ENCODE assay signal across 18 cellular contexts in genomic region chr1:3365519-3366158, GRCh38.
DNase-seq lines count a peak whose midpoint lies in the region; ATAC-seq, FAIRE-seq and TF ChIP-seq lines count a peak whose summit lies in the region.
"Had no signal": no experiment of that assay in that cellular context is flagged by ENCODE, and none has a peak within 500 bp of the region (broad histone marks: within the 10 kb centered on the region; RNA-seq: fewer than 3 reads in every experiment).

No MANE protein-coding gene starts in this region.

- no peak for FAIRE-seq in GM12878 (lab: Jason Lieb, UNC)
- FAIRE-seq: islet of Langerhans had no signal

- no peaks in the 10 kb centered on the region for H3K36me3 ChIP-seq in GM12878 (ENCODE audit: control insufficient read depth in 2 of 2, insufficient read depth in 2 of 2, low read length in 1 of 2)
- no peaks in the 10 kb centered on the region for H3K36me3 ChIP-seq in lower lobe of right lung

- no peak for TF ChIP-seq EP300 in GM12878 (IDR thresholded peaks at IDR 0.05; ENCODE audit: borderline replicate concordance in 1 of 2, control insufficient read depth in 1 of 2, low read depth in 2 of 2, low read length in 2 of 2)

- ATAC-seq in GM12878 (no peak), lower lobe of right lung (no peak), GM21825 (IDR thresholded peaks at IDR 0.05; ENCODE audit: unreplicated experiment) (no peak)
- ATAC-seq: activated CD4-positive, CD25-positive, alpha-beta regulatory T cell treated with anti-CD3 and anti-CD28 coated beads, Interleukin-2, amount 50 U/mL, for 24 hours had no signal

- H3K27me3 ChIP-seq in GM12878 (replicated peaks in 1 of 2; ENCODE audit: control insufficient read depth in 2 of 2, insufficient read depth in 2 of 2, low read length in 1 of 2) (no peaks in the 10 kb centered on the region; a peak in 1 of 4 replicates), lower lobe of right lung (ENCODE audit: low read depth) (peaks cover 15% of the 10 kb centered on the region)

- no peaks in the 10 kb centered on the region for H3K79me2 ChIP-seq in GM12878 (ENCODE audit: control insufficient read depth, insufficient read depth, low read length)

- H3K9me3 ChIP-seq in GM12878 (replicated peaks; ENCODE audit: control insufficient read depth, insufficient read depth, low read length) (no peaks in the 10 kb centered on the region), lower lobe of right lung (no peaks in the 10 kb centered on the region)

- TF ChIP-seq CTCF in GM12878 (IDR thresholded peaks at IDR 0.05 in 2 of 3, conservative IDR thresholded peaks at IDR 0.05 in 1 of 3; ENCODE audit: control insufficient read depth in 2 of 3, extremely low read depth in 1 of 3, insufficient read depth in 1 of 3, low read depth in 3 of 3, low read length in 3 of 3), result no peak
- TF ChIP-seq CTCF in lower lobe of right lung (IDR thresholded peaks at IDR 0.05), result no peak

- H3K4me1 ChIP-seq in GM12878 (ENCODE audit: control insufficient read depth, insufficient read depth, low read length) (no peaks in the 10 kb centered on the region), lower lobe of right lung (no peaks in the 10 kb centered on the region)

- WGBS in GM12878 (ENCODE audit: insufficient coverage, insufficient replicate concordance, low lambda C conversion rate, missing lambda C conversion rate), result 52% methylated on average over 25 of the region's 25 CpGs

- in situ Hi-C loops in GM12878 (cut with MboI), result no loop called here

- H3K27ac ChIP-seq in GM12878 (ENCODE audit: control insufficient read depth, insufficient read depth), result no peak overlapping the region
- H3K27ac ChIP-seq in lower lobe of right lung, result peak overlapping the region; percentile 62
- peak overlapping the region; percentile 38 for H3K27ac ChIP-seq in temporal lobe (ENCODE audit: low read depth, low read length)

- TF ChIP-seq POLR2A in GM12878 (IDR thresholded peaks at IDR 0.05; ENCODE audit: low read depth, low read length), result no peak

- BruUV-seq in GM12878 (replicated peaks; lab: Mats Ljungman, UMichigan), result no TSS peak

- RAD21 ChIA-PET in GM12878 (lab: Charles Lee; ENCODE audit: unreplicated experiment), result no interaction called here

- DNase-seq in HEK293T (ENCODE audit: extremely low spot score) (no peak), GM12878 (ENCODE audit: low read depth, low spot score) (no peak), lower lobe of right lung (no peak), cerebellar nuclear complex (lab: John Stamatoyannopoulos, UW) (no peak), HuH-7.5 (ENCODE audit: low spot score) (no peak)
- DNase-seq in activated CD4-positive, alpha-beta T cell treated with anti-CD3 and anti-CD28 coated beads, Interleukin-2, amount 50 U/mL, for 4 hours, result no peak
- DNase-seq: CD8-positive, alpha-beta memory T cell; DND-41; KG1; MV-4-11; NCI-H2029 treated with DMSO at 0.1 percent for 48 hours; NCI-H446; stimulated activated CD4-positive, alpha-beta T cell treated with anti-CD3 and anti-CD28 coated beads, Interleukin-4, amount 100 ng/mL, for 24 hours; T1000 had no signal

- no peak overlapping the region for H3K4me3 ChIP-seq in GM12878
- no peak overlapping the region for H3K4me3 ChIP-seq in lower lobe of right lung

- no peak overlapping the region for H2AFZ ChIP-seq in GM12878 (ENCODE audit: control insufficient read depth, low read depth, low read length)

- no peaks in the 10 kb centered on the region for H4K20me1 ChIP-seq in GM12878 (ENCODE audit: control insufficient read depth, insufficient read depth)

- H3K9ac ChIP-seq in GM12878 (ENCODE audit: control insufficient read depth, insufficient read depth, low read length), result no peak overlapping the region

- no peak for TF ChIP-seq RAD21 in GM12878 (IDR thresholded peaks at IDR 0.05; ENCODE audit: insufficient read depth, low read depth, low read length)

- POLR2A ChIA-PET in HEK293T (lab: Yijun Ruan, JAX), result no interaction called here
- POLR2A ChIA-PET in GM12878 (lab: Charles Lee), result no interaction called here

- SMC1A ChIA-PET in GM12878 (lab: Charles Lee; ENCODE audit: uncharacterized antibody, unreplicated experiment), result no interaction called here

- intact Hi-C loops in GM12878 (cut with micrococcal nuclease; ENCODE audit: unreplicated experiment), result no loop called here
- intact Hi-C loops in lower lobe of right lung (cut with DNase I), result no loop called here

- CTCF ChIA-PET in HEK293T (lab: Yijun Ruan, JAX) (no interaction called here), GM12878 (lab: Yijun Ruan, JAX) (no interaction called here)

- no peak overlapping the region for H3K4me2 ChIP-seq in GM12878 (ENCODE audit: control insufficient read depth, insufficient read depth)

TF ChIP-seq in HEK293T, 16 proteins besides CTCF, POLR2A, EP300 and RAD21:
- TF ChIP-seq PKNOX1 (IDR thresholded peaks at IDR 0.05) (peak; percentile 82), SUZ12 (IDR thresholded peaks at IDR 0.05) (no peak)

TF ChIP-seq in GM12878, 131 proteins besides CTCF, POLR2A, EP300 and RAD21:
- peak; percentile 34 for TF ChIP-seq PBX3 (IDR thresholded peaks at IDR 0.05; ENCODE audit: insufficient replicate concordance, low read depth, low read length)
- TF ChIP-seq TAF1 (IDR thresholded peaks at IDR 0.05; ENCODE audit: borderline replicate concordance, low read depth, low read length), result no peak
- peak; percentile 83 for TF ChIP-seq BCL3 (IDR thresholded peaks at IDR 0.05; ENCODE audit: borderline replicate concordance, insufficient read depth, low read depth, low read length, poor library complexity, severe bottlenecking)
- no peak for TF ChIP-seq JUNB (IDR thresholded peaks at IDR 0.05)
- no peak for TF ChIP-seq ZNF687 (IDR thresholded peaks at IDR 0.05)
- no peak for TF ChIP-seq CBX3 (IDR thresholded peaks at IDR 0.05; ENCODE audit: borderline replicate concordance, low read depth)
- TF ChIP-seq TARDBP (IDR thresholded peaks at IDR 0.05; ENCODE audit: borderline replicate concordance), result no peak
- no peak for TF ChIP-seq DPF2 (IDR thresholded peaks at IDR 0.05)
- TF ChIP-seq MEF2B (IDR thresholded peaks at IDR 0.05; ENCODE audit: partially characterized antibody, poor library complexity, severe bottlenecking), result no peak
- TF ChIP-seq NFYA (IDR thresholded peaks at IDR 0.05; ENCODE audit: borderline replicate concordance, low read depth, low read length), result no peak
TF ChIP-seq in GM12878: peak in this region for 2.
